ENCODE assay signal across 8 cellular contexts in genomic region chr9:70413798-70414775, GRCh38. TPM values are rescaled to one million over a fixed set of nuclear protein-coding genes. Genes with fewer than 3 reads are reported as not detected.
DNase-seq lines count a peak whose midpoint lies in the region; ATAC-seq and TF ChIP-seq lines count a peak whose summit lies in the region.

Gene KLF9, minus strand, starts transcription at chr9:70414657. Its CDS starts 1,294 bp downstream, at chr9:70413363.

- peaks cover 11% of the 10 kb centered on the region for H3K36me3 Mint-ChIP-seq in activated CD4-positive, alpha-beta T cell treated with anti-CD3 and anti-CD28 coated beads, Interleukin-2, amount 10 ng/mL, durations not matched to agents 24 days and 14 days (ENCODE audit: low read depth)

- H3K9me3 Mint-ChIP-seq in activated CD4-positive, alpha-beta T cell treated with anti-CD3 and anti-CD28 coated beads, Interleukin-2, amount 10 ng/mL, durations not matched to agents 24 days and 14 days, result no peaks in the 10 kb centered on the region

- ATAC-seq in GM19043 (IDR thresholded peaks at IDR 0.05; ENCODE audit: low read depth, unreplicated experiment) (peak; percentile 60), HG03354 (IDR thresholded peaks at IDR 0.05; ENCODE audit: poor library complexity, severe bottlenecking, unreplicated experiment) (peak; percentile 72)

- H3K27me3 ChIP-seq in colonic mucosa (no peaks in the 10 kb centered on the region), layer of hippocampus (ENCODE audit: control insufficient read depth, insufficient read depth, low read length) (no peaks in the 10 kb centered on the region)

- H3K27ac Mint-ChIP-seq in activated CD4-positive, alpha-beta T cell treated with anti-CD3 and anti-CD28 coated beads, Interleukin-2, amount 10 ng/mL, durations not matched to agents 24 days and 14 days, result peak within 1 kb of the TSS; percentile 100

- no peaks in the 10 kb centered on the region for H3K27me3 Mint-ChIP-seq in activated CD4-positive, alpha-beta T cell treated with anti-CD3 and anti-CD28 coated beads, Interleukin-2, amount 10 ng/mL, durations not matched to agents 24 days and 14 days

- peak within 1 kb of the TSS; percentile 100 for H3K4me3 Mint-ChIP-seq in activated CD4-positive, alpha-beta T cell treated with anti-CD3 and anti-CD28 coated beads, Interleukin-2, amount 10 ng/mL, durations not matched to agents 24 days and 14 days

- peaks cover 45% of the 10 kb centered on the region for H3K4me1 Mint-ChIP-seq in activated CD4-positive, alpha-beta T cell treated with anti-CD3 and anti-CD28 coated beads, Interleukin-2, amount 10 ng/mL, durations not matched to agents 24 days and 14 days

- intact Hi-C loops in activated CD4-positive, alpha-beta T cell treated with anti-CD3 and anti-CD28 coated beads, Interleukin-2, amount 10 ng/mL, durations not matched to agents 24 days and 14 days (cut with micrococcal nuclease), result loop anchor here (1.0 to 10.0 kb wide), 6 partner anchors 106 to 1951 kb away; partner anchors contain the start of genes ABHD17B, C9orf85, TJP2 and ZFAND5
- intact Hi-C loops in colonic mucosa (cut with DNase I), result loop anchor here (5.0 kb wide), 1 partner anchor 68 kb away; no protein-coding TSS in a partner anchor

- peak within 1 kb of the TSS; percentile 99 for H3K27ac ChIP-seq in colonic mucosa
- peak within 1 kb of the TSS; percentile 92 for H3K27ac ChIP-seq in layer of hippocampus (ENCODE audit: low read depth, low read length)

- peak within 1 kb of the TSS; percentile 86 to 100 for H3K9ac ChIP-seq in colonic mucosa (ENCODE audit: low read depth in 2 of 2, low read length in 2 of 2)

- H3K9me3 ChIP-seq in colonic mucosa, result no peaks in the 10 kb centered on the region

- TF ChIP-seq CTCF in AG10803 (conservative IDR thresholded peaks at IDR 0.05; ENCODE audit: low read length) (no peak), colonic mucosa (IDR thresholded peaks at IDR 0.05) (no peak)

- peaks cover 9% of the 10 kb centered on the region for H3K4me1 ChIP-seq in colonic mucosa

- H3K4me3 ChIP-seq in AG10803 (ENCODE audit: low read length) (peak within 1 kb of the TSS; percentile 99), colonic mucosa (peak within 1 kb of the TSS; percentile 65)

- no peaks in the 10 kb centered on the region for H3K36me3 ChIP-seq in colonic mucosa

- peak; percentile 98 for DNase-seq in AG10803 (ENCODE audit: low read depth)
- DNase-seq in NCI-H524 treated with DMSO at 0.1 percent for 48 hours (lab: John Stamatoyannopoulos, UW), result peak; percentile 65
- peak; percentile 97 for DNase-seq in activated CD4-positive, alpha-beta T cell treated with anti-CD3 and anti-CD28 coated beads, Interleukin-2, amount 10 ng/mL, durations not matched to agents 24 days and 14 days
- DNase-seq in colonic mucosa, result peak; percentile 95
- peak; percentile 60 to 81 (median 73) for DNase-seq in stimulated activated CD4-positive, alpha-beta T cell treated with anti-CD3 and anti-CD28 coated beads, Interleukin-1b, Interleukin-23, amount 100 ng/mL, for 24 hours (ENCODE audit: low read depth in 4 of 4, low spot score in 1 of 4)

RNA-seq across cellular contexts. Expression of gene KLF9, which starts in this region (rescaled TPM):
- total RNA-seq in activated CD4-positive, alpha-beta T cell treated with anti-CD3 and anti-CD28 coated beads, Interleukin-2, amount 10 ng/mL, durations not matched to agents 24 days and 14 days, result 16.3 and 16.5 TPM in 2 replicates
- total RNA-seq in colonic mucosa, result 10 to 100 TPM; 13.5 to 18.8 TPM

Comparison
In these comparisons a context has a peak if more than half of its experiments do, and no peak if none do; other contexts are left out.
1. Peak in every context shown above with its lines: DNase-seq, ATAC-seq, H3K4me3 ChIP-seq and H3K27ac ChIP-seq.